In the genomic region with DNA sequence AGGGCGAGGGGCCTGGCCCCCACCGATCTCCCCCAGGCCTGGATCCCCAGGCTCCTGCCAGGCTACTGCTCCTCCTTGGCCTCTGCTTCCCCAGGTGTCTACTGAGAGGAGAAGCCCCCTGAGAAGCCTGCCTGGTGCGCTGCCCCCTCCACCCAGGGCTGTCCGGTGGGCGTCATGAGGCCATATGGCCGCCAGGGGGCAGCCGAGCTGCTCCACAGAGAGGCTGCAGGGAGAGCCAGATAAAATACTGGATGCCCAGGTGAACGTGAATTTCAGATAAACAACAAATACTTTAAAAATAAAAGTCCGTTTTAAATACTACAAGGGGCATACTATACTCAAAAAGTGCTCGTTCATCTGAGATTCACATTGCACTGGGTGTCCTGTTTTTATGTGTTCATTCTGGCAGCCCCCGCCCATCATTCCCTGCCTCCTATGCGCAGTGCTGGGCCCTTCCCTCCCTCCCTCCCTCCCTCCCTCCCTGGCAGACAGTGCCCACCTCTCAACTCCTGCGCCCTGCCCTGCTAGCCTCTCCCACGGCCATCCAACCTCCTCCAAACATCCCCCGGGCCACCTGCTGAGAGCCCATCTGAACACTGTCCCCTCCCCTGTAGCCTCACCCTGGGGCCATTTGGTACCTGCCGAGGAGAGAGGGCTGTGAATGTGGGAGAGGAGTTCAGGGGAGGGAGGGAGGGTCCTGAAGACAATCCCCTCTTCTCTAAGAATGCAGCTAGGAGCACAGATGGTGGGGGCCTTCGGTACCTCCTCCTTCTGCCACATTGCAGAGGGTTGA, we compare ENCODE assay signal across 8 cellular contexts. TPM values are rescaled to one million over a fixed set of nuclear protein-coding genes. Genes with fewer than 3 reads are reported as not detected.
DNase-seq lines count a peak whose midpoint lies in the region; ATAC-seq, FAIRE-seq and TF ChIP-seq lines count a peak whose summit lies in the region.

No MANE protein-coding gene starts in this region.

- peak overlapping the region in 1 of 2 experiments; percentile 47; a peak in 2 of 4 replicates for H3K4me2 ChIP-seq in H1 (ENCODE audit: insufficient read depth in 1 of 2, low read depth in 2 of 2, low read length in 2 of 2)

- no peak overlapping the region for H3K18ac ChIP-seq in H1 (ENCODE audit: extremely low read depth, low read length)

- no peaks in the 10 kb centered on the region for H3K27me3 Mint-ChIP-seq in stimulated activated memory B cell treated with anti-CD40 and anti-IgM and Interleukin-4, amounts not matched to agents 10 μg/mL and 1 μg/mL and 100 μg/mL, for 72 hours

- no peak overlapping the region for H4K8ac ChIP-seq in H1 (ENCODE audit: extremely low read depth, insufficient read depth, low read length)

- H3K14ac ChIP-seq in H1 (ENCODE audit: insufficient read length) = no peak overlapping the region

- peaks cover 22% of the 10 kb centered on the region for H3K36me3 Mint-ChIP-seq in stimulated activated memory B cell treated with anti-CD40 and anti-IgM and Interleukin-4, amounts not matched to agents 10 μg/mL and 1 μg/mL and 100 μg/mL, for 72 hours

- H3K27ac ChIP-seq in AG04450 (ENCODE audit: low read depth, low read length) = no peak overlapping the region
- H3K27ac ChIP-seq in H1 (ENCODE audit: low read depth, low read length) = no peak overlapping the region

- no peak for TF ChIP-seq EP300 in H1 (IDR thresholded peaks at IDR 0.05; ENCODE audit: borderline replicate concordance in 1 of 2, low read depth in 2 of 2, low read length in 2 of 2)

- H3K4me3 Mint-ChIP-seq in stimulated activated memory B cell treated with anti-CD40 and anti-IgM and Interleukin-4, amounts not matched to agents 10 μg/mL and 1 μg/mL and 100 μg/mL, for 72 hours = no peak overlapping the region

- TF ChIP-seq POLR2A in H1 (IDR thresholded peaks at IDR 0.05; ENCODE audit: control extremely low read depth in 1 of 2, low read depth in 2 of 2, low read length in 2 of 2) = no peak

- 29% methylated on average over 15 of the region's 17 CpGs; no CpG with 5 or more reads in 1 of the 2 experiments for WGBS in H1 (ENCODE audit: extremely low coverage in 1 of 2, insufficient coverage in 1 of 2, insufficient read length in 1 of 2, insufficient replicate concordance in 2 of 2, low coverage in 1 of 2, low lambda C conversion rate in 2 of 2, missing lambda C conversion rate in 1 of 2), 2 experiments

- H3K27ac Mint-ChIP-seq in stimulated activated memory B cell treated with anti-CD40 and anti-IgM and Interleukin-4, amounts not matched to agents 10 μg/mL and 1 μg/mL and 100 μg/mL, for 72 hours = peak overlapping the region; percentile 28

- H2AK5ac ChIP-seq in H1 (ENCODE audit: low read depth, low read length) = no peak overlapping the region

- 0 out of 2 replicates have a peak overlapping the region, but pooled peaks have one; percentile 76 for H2AFZ ChIP-seq in H1 (ENCODE audit: low read length)

- H3K4me1 ChIP-seq in H1 (replicated peaks in 1 of 4; ENCODE audit: control insufficient read depth in 3 of 4, insufficient read depth in 4 of 4, low read length in 3 of 4) (peaks cover 0 to 13% (median 2%) of the 10 kb centered on the region in 4 experiments; a peak in 5 of 7 replicates), mucosa of descending colon (ENCODE audit: low read depth) (peaks cover 15% of the 10 kb centered on the region)

- CTCF ChIA-PET in AG04450 (lab: Charles Lee) = interaction anchor here (0.6 to 2.8 kb wide), 16 partner anchors 9 to 797 kb away, joined by 3 to 16 read pairs (median 4); a partner anchor contains a TSS
- CTCF ChIA-PET in H1 (lab: Charles Lee; ENCODE audit: partially characterized antibody) = interaction anchor here (0.6 to 5.8 kb wide), 18 partner anchors 11 to 568 kb away, joined by 3 to 77 read pairs (median 6); a partner anchor contains a TSS

- ATAC-seq in GM18909 (IDR thresholded peaks at IDR 0.05; ENCODE audit: poor library complexity, unreplicated experiment) = peak; percentile 49
- ATAC-seq in mucosa of descending colon = peak; percentile 69
- peak; percentile 61 for ATAC-seq in stimulated activated memory B cell treated with anti-CD40 and anti-IgM and Interleukin-4, amounts not matched to agents 10 μg/mL and 1 μg/mL and 100 μg/mL, for 72 hours

- no peak overlapping the region for H2BK15ac ChIP-seq in H1 (ENCODE audit: low read length)

- intact Hi-C loops in mucosa of descending colon (cut with DNase I, micrococcal nuclease) = loop anchor here in 1 of 2 donors (10.0 kb wide), 1 partner anchor 520 kb away; no protein-coding TSS in a partner anchor

- no peak overlapping the region for H2BK20ac ChIP-seq in H1 (ENCODE audit: low read length)

- H3K27me3 ChIP-seq in AG04450 (ENCODE audit: control insufficient read depth, insufficient read depth, low read length) (no peaks in the 10 kb centered on the region), H1 (replicated peaks in 1 of 4; ENCODE audit: control insufficient read depth in 3 of 4, extremely low read depth in 1 of 4, insufficient read depth in 3 of 4, low read length in 3 of 4) (peaks cover 0 to 7% (median 0%) of the 10 kb centered on the region in 4 experiments; a peak in 3 of 7 replicates)

- H3K9ac ChIP-seq in H1 (replicated peaks in 1 of 4; ENCODE audit: extremely low read depth in 1 of 4, low read depth in 3 of 4, low read length in 3 of 4) = no peak overlapping the region

- no peak overlapping the region for H2BK120ac ChIP-seq in H1 (replicated peaks; ENCODE audit: low read depth, low read length)

- peak; percentile 80 to 89 for TF ChIP-seq RAD21 in H1 (IDR thresholded peaks at IDR 0.05 in 1 of 2, conservative IDR thresholded peaks at IDR 0.05 in 1 of 2; ENCODE audit: low read depth in 2 of 2, low read length in 2 of 2)

- TF ChIP-seq CTCF in AG04450 (IDR thresholded peaks at IDR 0.05; ENCODE audit: low read depth, low read length) = peak; percentile 91
- TF ChIP-seq CTCF in H1 (IDR thresholded peaks at IDR 0.05; ENCODE audit: control extremely low read depth in 1 of 3, insufficient read depth in 1 of 3, low read depth in 1 of 3, low read length in 3 of 3) = peak in 2 of 3 experiments; percentile 85 to 87; a peak in 3 of 4 replicates
- peak; percentile 87 for TF ChIP-seq CTCF in mucosa of descending colon (IDR thresholded peaks at IDR 0.05)

- no peak overlapping the region for H3K4me3 ChIP-seq in AG04450 (ENCODE audit: low read depth, low read length)
- peak overlapping the region in 1 of 4 experiments; percentile 34; a peak in 1 of 8 replicates for H3K4me3 ChIP-seq in H1 (ENCODE audit: extremely low read depth in 1 of 4, insufficient read depth in 2 of 4, low read depth in 3 of 4, low read length in 4 of 4)
- H3K4me3 ChIP-seq in mucosa of descending colon = no peak overlapping the region

- DNase-seq in AG04450 (ENCODE audit: low read depth, low spot score) (no peak), NCI-H69 (lab: John Stamatoyannopoulos, UW) (peak; percentile 64), H1 (ENCODE audit: low read depth in 1 of 2, low spot score in 2 of 2) (peak in 1 of 2 experiments; percentile 96), mucosa of descending colon (peak; percentile 64 to 83 (median 82)), cortex of kidney (lab: John Stamatoyannopoulos, UW) (no peak)
- DNase-seq in activated CD8-positive, alpha-beta memory T cell treated with anti-CD3 and anti-CD28 coated beads, Interleukin-2, amount 50 U/mL, for 4 hours = peak; percentile 76

- H3K4ac ChIP-seq in H1 (replicated peaks; ENCODE audit: insufficient read length, low read depth, low read length) = no peak overlapping the region

- H4K91ac ChIP-seq in H1 (replicated peaks; ENCODE audit: insufficient read length, low read length) = no peak overlapping the region

- H3K36me3 ChIP-seq in H1 (ENCODE audit: control insufficient read depth in 2 of 4, insufficient read depth in 4 of 4, low read length in 3 of 4) (no peaks in the 10 kb centered on the region), mucosa of descending colon (ENCODE audit: low read depth) (no peaks in the 10 kb centered on the region)

- no peak overlapping the region for H3K56ac ChIP-seq in H1 (replicated peaks; ENCODE audit: insufficient read length, low read depth, low read length)

- H3K23ac ChIP-seq in H1 (ENCODE audit: insufficient read length) = no peak overlapping the region

- no peak overlapping the region for H2BK5ac ChIP-seq in H1 (ENCODE audit: low read depth, low read length)

- peaks cover 54% of the 10 kb centered on the region for H3K4me1 Mint-ChIP-seq in stimulated activated memory B cell treated with anti-CD40 and anti-IgM and Interleukin-4, amounts not matched to agents 10 μg/mL and 1 μg/mL and 100 μg/mL, for 72 hours

- no peak overlapping the region for H2BK12ac ChIP-seq in H1 (ENCODE audit: low read depth, low read length)

- no peak for FAIRE-seq in H1 (lab: Jason Lieb, UNC)

- peaks cover 4% of the 10 kb centered on the region; the same call in 1 of the 2 replicates for H3K23me2 ChIP-seq in H1 (ENCODE audit: low read depth, low read length)

- POLR2A ChIA-PET in AG04450 (lab: Yijun Ruan, JAX) = no interaction called here
- POLR2A ChIA-PET in H1 (lab: Charles Lee; ENCODE audit: partially characterized antibody) = interaction anchor here (0.7 to 1.1 kb wide), 3 partner anchors 8 to 16 kb away, joined by 3 read pairs; no protein-coding TSS in a partner anchor

- no peaks in the 10 kb centered on the region for H3K79me2 ChIP-seq in H1 (ENCODE audit: control insufficient read depth in 1 of 2, insufficient read depth in 2 of 2, low read length in 2 of 2)

- H3K9me3 ChIP-seq in AG04450 (ENCODE audit: control insufficient read depth, insufficient read depth, low read length) (no peaks in the 10 kb centered on the region; the same call in 1 of the 2 replicates), H1 (ENCODE audit: insufficient read depth in 2 of 2, low read depth in 1 of 2, low read length in 1 of 2) (no peaks in the 10 kb centered on the region), mucosa of descending colon (no peaks in the 10 kb centered on the region)

- no peak overlapping the region for H4K5ac ChIP-seq in H1 (ENCODE audit: insufficient read length, low read depth, low read length)

- H3K79me1 ChIP-seq in H1 (ENCODE audit: low read depth, low read length) = no peaks in the 10 kb centered on the region

- no peaks in the 10 kb centered on the region for H3K9me3 Mint-ChIP-seq in stimulated activated memory B cell treated with anti-CD40 and anti-IgM and Interleukin-4, amounts not matched to agents 10 μg/mL and 1 μg/mL and 100 μg/mL, for 72 hours

- no peaks in the 10 kb centered on the region for H4K20me1 ChIP-seq in H1 (replicated peaks in 1 of 2; ENCODE audit: control insufficient read depth in 1 of 2, insufficient read depth in 2 of 2, low read length in 2 of 2)

RNA-seq across cellular contexts. Expression of a gene that starts 29.5 kb away (rescaled TPM):
- 0.21 and 0.30 TPM in 2 replicates for polyA plus RNA-seq in AG04450 (2011; rRNA removed)
- 0.41 TPM in 1 of 2 replicates, not detected in the other for polyA minus RNA-seq in AG04450 (2011; rRNA and poly(A)+ RNA removed)
- total RNA-seq in H1 (2021; fragmentation: NEBNext Ultra II Directional; extraction: Animal tissue kit (Norgen Biotek cat#: 25700)) = 0.63 and 1.8 TPM in 2 replicates
- 1.6 and 3.0 TPM in 2 replicates for polyA plus RNA-seq in H1 (2011; rRNA removed)
- 2.1 TPM for polyA plus RNA-seq in H1 (2011; cell fraction: cytosol; rRNA removed)
- polyA plus RNA-seq in H1 (2011; cell fraction: nucleus; rRNA removed) = 4.1 TPM
- 1.2 to 3.1 TPM (median 2.2 TPM) in 3 of 4 replicates, not detected in the other for polyA plus RNA-seq in H1 (2012, experiment 1 of 2)
- polyA plus RNA-seq in H1 (2012, experiment 2 of 2) = 1.1 TPM
- 0.95 TPM for polyA plus RNA-seq in H1 (2013, experiment 1 of 2)
- polyA plus RNA-seq in H1 (2013, experiment 2 of 2) = 1.7 TPM
- 0.32 and 0.60 TPM in 2 replicates for polyA minus RNA-seq in H1 (2011; rRNA and poly(A)+ RNA removed)
- polyA minus RNA-seq in H1 (2011; cell fraction: cytosol; rRNA and poly(A)+ RNA removed) = not detected
- 1.1 TPM for polyA minus RNA-seq in H1 (2011; cell fraction: nucleus; rRNA and poly(A)+ RNA removed)
- total RNA-seq in mucosa of descending colon = 1 to 10 TPM; 4.4 to 8.2 (median 6.3) TPM

RNA-seq across cellular contexts. Expression of a gene that starts 46.4 kb away (rescaled TPM):
- polyA plus RNA-seq in AG04450 (2011; rRNA removed) (359 and 410 TPM in 2 replicates), H1 (2011; rRNA removed) (172 and 238 TPM in 2 replicates)
- 217 and 229 TPM in 2 replicates for polyA minus RNA-seq in AG04450 (2011; rRNA and poly(A)+ RNA removed)
- total RNA-seq in H1 (2021; fragmentation: NEBNext Ultra II Directional; extraction: Animal tissue kit (Norgen Biotek cat#: 25700)) = 107 and 112 TPM in 2 replicates
- polyA plus RNA-seq in H1 (2011; cell fraction: cytosol; rRNA removed) = 185 TPM
- polyA plus RNA-seq in H1 (2011; cell fraction: nucleus; rRNA removed) = 71.9 TPM
- 145 to 155 TPM (median 153 TPM) in 4 replicates for polyA plus RNA-seq in H1 (2012, experiment 1 of 2)
- 35.1 TPM for polyA plus RNA-seq in H1 (2012, experiment 2 of 2)
- 119 TPM for polyA plus RNA-seq in H1 (2013, experiment 1 of 2)
- 154 TPM for polyA plus RNA-seq in H1 (2013, experiment 2 of 2)
- polyA minus RNA-seq in H1 (2011; rRNA and poly(A)+ RNA removed) = 197 and 215 TPM in 2 replicates
- polyA minus RNA-seq in H1 (2011; cell fraction: cytosol; rRNA and poly(A)+ RNA removed) = 77.6 TPM
- 44.1 TPM for polyA minus RNA-seq in H1 (2011; cell fraction: nucleus; rRNA and poly(A)+ RNA removed)
- 100 to 1,000 TPM; 419 to 945 (median 666) TPM for total RNA-seq in mucosa of descending colon

Comparison
In these comparisons a context has a peak if more than half of its experiments do, and no peak if none do; other contexts are left out.
1. DNase-seq: peak in NCI-H69 (single experiment), activated CD8-positive, alpha-beta memory T cell treated with anti-CD3 and anti-CD28 coated beads, Interleukin-2, amount 50 U/mL, for 4 hours (single experiment) and mucosa of descending colon (3 of 3); none in AG04450 (single experiment) and cortex of kidney (single experiment).
2. Peak in every context shown above with its lines, with median percentiles within 50 percentile points of each other: CTCF ChIP-seq and ATAC-seq.